ENCODE assay signal across 22 cellular contexts in genomic region chr10:21705828-21706176, GRCh38.
"Had no signal": no experiment of that assay in that cellular context is flagged by ENCODE, and none has a peak within 500 bp of the region (broad histone marks: within the 10 kb centered on the region; RNA-seq: fewer than 3 reads in every experiment).

No MANE protein-coding gene starts in this region.

- H3K27me3 ChIP-seq: brain microvascular endothelial cell, SJSA1 had no signal

- H3K4me3 ChIP-seq: SJSA1 had no signal

- H3K36me3 ChIP-seq: brain microvascular endothelial cell, SJSA1 had no signal

- DNase-seq: activated CD4-positive, alpha-beta T cell treated with anti-CD3 and anti-CD28 coated beads for 48 hours; activated CD4-positive, alpha-beta T cell treated with anti-CD3 and anti-CD28 coated beads, Interleukin-2, amount 50 U/mL, for 4 hours; activated CD4-positive, CD25-positive, alpha-beta regulatory T cell treated with anti-CD3 and anti-CD28 coated beads, Interleukin-2, amount 50 U/mL, for 72 hours; activated CD8-positive, alpha-beta memory T cell treated with anti-CD3 and anti-CD28 coated beads, Interleukin-2, amount 50 U/mL, for 48 hours; activated CD8-positive, alpha-beta T cell treated with anti-CD3 and anti-CD28 coated beads, Interleukin-2, amount 10 ng/mL, durations not matched to agents 7 days and 5 days; activated T-cell treated with anti-CD3 and anti-CD28 coated beads, Interleukin-2, amount 50 U/mL, for 1 hour; brain microvascular endothelial cell; cerebellar nuclear complex; Kasumi-1; KBM-7; NCI-H1105 treated with DMSO at 0.1 percent for 48 hours; NCI-H1436 treated with DMSO at 0.1 percent for 48 hours; NCI-H187; NCI-H2081; NCI-H2171 treated with DMSO at 0.1 percent for 48 hours; NCI-H226; NCI-H510A; NCI-H774; NK-92 treated with Interleukin-12 subunit alpha and Interleukin-12 subunit beta, amount 100 ng/mL, for 24 hours; SHP77; SW 1271 had no signal

- H3K27ac ChIP-seq: brain microvascular endothelial cell, SJSA1 had no signal
